In the genomic region with DNA sequence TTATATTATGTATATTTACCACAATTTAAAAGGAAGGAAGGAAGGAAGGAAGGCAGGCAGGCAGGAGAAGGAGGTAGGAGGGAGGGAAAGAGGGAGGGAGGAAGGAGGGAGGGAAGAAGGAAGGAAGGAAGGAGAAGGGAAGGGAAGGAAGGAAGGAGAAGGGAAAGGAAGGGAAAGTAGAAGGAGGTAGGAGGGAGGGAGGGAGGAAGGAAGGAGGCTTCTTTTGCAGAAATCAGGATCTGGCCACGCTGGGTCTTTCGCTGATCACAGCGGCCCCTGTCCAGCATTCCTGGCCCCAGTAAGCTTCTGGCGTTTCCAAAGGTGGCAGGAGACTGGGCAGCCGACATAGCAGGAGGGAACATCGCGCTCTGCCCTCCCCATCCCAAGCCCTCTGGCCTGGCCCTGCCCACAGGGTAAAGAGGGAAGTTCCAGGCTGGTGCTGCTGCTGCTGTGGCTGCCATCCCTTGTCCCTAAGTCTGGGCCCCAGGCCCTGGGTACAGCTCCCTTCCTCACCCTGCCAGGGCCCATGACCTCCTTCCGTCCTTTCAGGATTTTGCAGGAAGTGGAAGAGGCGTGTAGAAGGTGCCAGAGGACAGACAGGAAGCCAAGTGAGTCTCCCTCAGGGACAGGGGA, we compare ENCODE assay signal across 1 cellular context.
TF ChIP-seq lines count a peak whose summit lies in the region.

No MANE protein-coding gene starts in this region.

TF ChIP-seq in endothelial cell of umbilical vein, 7 proteins besides CTCF, POLR2A, EP300 and RAD21:
- no peak for TF ChIP-seq JUN (IDR thresholded peaks at IDR 0.05; ENCODE audit: borderline replicate concordance, insufficient read depth, insufficient read length, low read depth)
- TF ChIP-seq GATA2 (IDR thresholded peaks at IDR 0.05; ENCODE audit: insufficient read depth, insufficient read length, low read depth, low read length): no peak
- no peak for TF ChIP-seq FOS (IDR thresholded peaks at IDR 0.05; ENCODE audit: borderline replicate concordance, insufficient read depth, low read length)
- TF ChIP-seq POLR2AphosphoS5 (IDR thresholded peaks at IDR 0.05; ENCODE audit: insufficient read depth, low read depth, low read length): no peak
- no peak for TF ChIP-seq EZH2 (IDR thresholded peaks at IDR 0.05; ENCODE audit: borderline replicate concordance, low read depth, low read length, severe bottlenecking)
- TF ChIP-seq, protein P1, sequence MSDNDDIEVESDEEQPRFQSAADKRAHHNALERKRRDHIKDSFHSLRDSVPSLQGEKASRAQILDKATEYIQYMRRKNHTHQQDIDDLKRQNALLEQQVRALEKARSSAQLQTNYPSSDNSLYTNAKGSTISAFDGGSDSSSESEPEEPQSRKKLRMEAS (IDR thresholded peaks at IDR 0.05; ENCODE audit: insufficient read depth, insufficient read length): no peak
- no peak for TF ChIP-seq MYC (IDR thresholded peaks at IDR 0.05; ENCODE audit: low read depth, low read length)
